ENCODE assay signal across 2 cellular contexts in the genomic region with DNA sequence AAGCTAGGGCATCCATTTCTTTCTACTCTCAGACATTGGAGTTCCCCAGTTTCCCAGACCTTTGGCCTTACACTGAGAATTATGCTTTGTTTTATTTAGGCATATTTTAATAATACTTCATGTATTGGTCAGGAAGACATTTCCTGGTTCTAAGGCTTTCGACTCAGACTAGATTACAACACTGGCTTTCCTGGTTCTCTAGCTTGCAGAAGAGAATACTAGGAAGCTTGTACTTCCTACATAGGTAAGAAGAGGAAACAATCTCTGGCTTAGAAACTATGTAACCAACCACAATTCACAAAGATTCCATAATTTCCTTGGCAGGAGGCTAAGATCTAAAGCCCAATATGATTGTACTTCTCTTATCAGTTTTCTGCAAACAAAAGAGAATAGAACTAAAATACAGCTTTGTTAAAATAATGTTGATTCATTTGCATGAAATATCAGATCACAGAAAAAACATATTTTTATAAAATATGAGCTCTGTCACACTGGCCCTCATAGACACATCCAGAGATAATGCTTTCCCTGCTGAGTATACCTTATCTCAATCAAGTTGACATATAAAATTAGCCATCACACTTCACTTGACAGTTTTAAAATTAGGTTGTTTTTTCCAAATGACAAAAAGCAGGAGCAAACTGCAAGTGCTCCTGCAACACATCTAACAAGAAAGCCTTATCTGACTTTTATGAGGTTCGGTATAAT.
A peak's percentile ranks its signal among the peaks of the same experiment; 100 is the strongest.
TF ChIP-seq lines count a peak whose summit lies in the region.

No MANE protein-coding gene starts in this region.

TF ChIP-seq in liver, 16 proteins besides CTCF, POLR2A, EP300 and RAD21:
- TF ChIP-seq NR2F2 (IDR thresholded peaks at IDR 0.05) = peak; percentile 29
- no peak for TF ChIP-seq FOXA2 (IDR thresholded peaks at IDR 0.05)
- no peak for TF ChIP-seq FOXA1 (IDR thresholded peaks at IDR 0.05)
TF ChIP-seq in liver: peak in this region for 1.

TF ChIP-seq in HepG2, 621 proteins besides CTCF, POLR2A, EP300 and RAD21:
- TF ChIP-seq ASH2L (IDR thresholded peaks at IDR 0.05; ENCODE audit: insufficient read length, low read depth, low read length) (no peak), BHLHE40 (IDR thresholded peaks at IDR 0.05; ENCODE audit: low read length) (no peak), CREB1 (IDR thresholded peaks at IDR 0.05) (no peak), CREB1 (CRISPR knock-in tag; IDR thresholded peaks at IDR 0.05) (no peak), ZNF563 (CRISPR knock-in tag; IDR thresholded peaks at IDR 0.05) (no peak), ZMYM4 (CRISPR knock-in tag; IDR thresholded peaks at IDR 0.05) (no peak), SALL2 (CRISPR knock-in tag; IDR thresholded peaks at IDR 0.05) (no peak), AGO2 (optimal IDR thresholded peaks at IDR 0.05; ENCODE audit: low read depth, low read length) (no peak)
- TF ChIP-seq, protein P1, sequence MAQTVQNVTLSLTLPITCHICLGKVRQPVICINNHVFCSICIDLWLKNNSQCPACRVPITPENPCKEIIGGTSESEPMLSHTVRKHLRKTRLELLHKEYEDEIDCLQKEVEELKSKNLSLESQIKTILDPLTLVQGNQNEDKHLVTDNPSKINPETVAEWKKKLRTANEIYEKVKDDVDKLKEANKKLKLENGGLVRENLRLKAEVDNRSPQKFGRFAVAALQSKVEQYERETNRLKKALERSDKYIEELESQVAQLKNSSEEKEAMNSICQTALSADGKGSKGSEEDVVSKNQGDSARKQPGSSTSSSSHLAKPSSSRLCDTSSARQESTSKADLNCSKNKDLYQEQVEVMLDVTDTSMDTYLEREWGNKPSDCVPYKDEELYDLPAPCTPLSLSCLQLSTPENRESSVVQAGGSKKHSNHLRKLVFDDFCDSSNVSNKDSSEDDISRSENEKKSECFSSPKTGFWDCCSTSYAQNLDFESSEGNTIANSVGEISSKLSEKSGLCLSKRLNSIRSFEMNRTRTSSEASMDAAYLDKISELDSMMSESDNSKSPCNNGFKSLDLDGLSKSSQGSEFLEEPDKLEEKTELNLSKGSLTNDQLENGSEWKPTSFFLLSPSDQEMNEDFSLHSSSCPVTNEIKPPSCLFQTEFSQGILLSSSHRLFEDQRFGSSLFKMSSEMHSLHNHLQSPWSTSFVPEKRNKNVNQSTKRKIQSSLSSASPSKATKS (CRISPR knock-in tag; IDR thresholded peaks at IDR 0.05) = no peak
- TF ChIP-seq, protein P2, sequence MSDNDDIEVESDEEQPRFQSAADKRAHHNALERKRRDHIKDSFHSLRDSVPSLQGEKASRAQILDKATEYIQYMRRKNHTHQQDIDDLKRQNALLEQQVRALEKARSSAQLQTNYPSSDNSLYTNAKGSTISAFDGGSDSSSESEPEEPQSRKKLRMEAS (IDR thresholded peaks at IDR 0.05) = no peak
- TF ChIP-seq, protein P3, sequence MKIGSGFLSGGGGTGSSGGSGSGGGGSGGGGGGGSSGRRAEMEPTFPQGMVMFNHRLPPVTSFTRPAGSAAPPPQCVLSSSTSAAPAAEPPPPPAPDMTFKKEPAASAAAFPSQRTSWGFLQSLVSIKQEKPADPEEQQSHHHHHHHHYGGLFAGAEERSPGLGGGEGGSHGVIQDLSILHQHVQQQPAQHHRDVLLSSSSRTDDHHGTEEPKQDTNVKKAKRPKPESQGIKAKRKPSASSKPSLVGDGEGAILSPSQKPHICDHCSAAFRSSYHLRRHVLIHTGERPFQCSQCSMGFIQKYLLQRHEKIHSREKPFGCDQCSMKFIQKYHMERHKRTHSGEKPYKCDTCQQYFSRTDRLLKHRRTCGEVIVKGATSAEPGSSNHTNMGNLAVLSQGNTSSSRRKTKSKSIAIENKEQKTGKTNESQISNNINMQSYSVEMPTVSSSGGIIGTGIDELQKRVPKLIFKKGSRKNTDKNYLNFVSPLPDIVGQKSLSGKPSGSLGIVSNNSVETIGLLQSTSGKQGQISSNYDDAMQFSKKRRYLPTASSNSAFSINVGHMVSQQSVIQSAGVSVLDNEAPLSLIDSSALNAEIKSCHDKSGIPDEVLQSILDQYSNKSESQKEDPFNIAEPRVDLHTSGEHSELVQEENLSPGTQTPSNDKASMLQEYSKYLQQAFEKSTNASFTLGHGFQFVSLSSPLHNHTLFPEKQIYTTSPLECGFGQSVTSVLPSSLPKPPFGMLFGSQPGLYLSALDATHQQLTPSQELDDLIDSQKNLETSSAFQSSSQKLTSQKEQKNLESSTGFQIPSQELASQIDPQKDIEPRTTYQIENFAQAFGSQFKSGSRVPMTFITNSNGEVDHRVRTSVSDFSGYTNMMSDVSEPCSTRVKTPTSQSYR (CRISPR knock-in tag; IDR thresholded peaks at IDR 0.05; ENCODE audit: borderline replicate concordance) = no peak
- TF ChIP-seq, protein P4, sequence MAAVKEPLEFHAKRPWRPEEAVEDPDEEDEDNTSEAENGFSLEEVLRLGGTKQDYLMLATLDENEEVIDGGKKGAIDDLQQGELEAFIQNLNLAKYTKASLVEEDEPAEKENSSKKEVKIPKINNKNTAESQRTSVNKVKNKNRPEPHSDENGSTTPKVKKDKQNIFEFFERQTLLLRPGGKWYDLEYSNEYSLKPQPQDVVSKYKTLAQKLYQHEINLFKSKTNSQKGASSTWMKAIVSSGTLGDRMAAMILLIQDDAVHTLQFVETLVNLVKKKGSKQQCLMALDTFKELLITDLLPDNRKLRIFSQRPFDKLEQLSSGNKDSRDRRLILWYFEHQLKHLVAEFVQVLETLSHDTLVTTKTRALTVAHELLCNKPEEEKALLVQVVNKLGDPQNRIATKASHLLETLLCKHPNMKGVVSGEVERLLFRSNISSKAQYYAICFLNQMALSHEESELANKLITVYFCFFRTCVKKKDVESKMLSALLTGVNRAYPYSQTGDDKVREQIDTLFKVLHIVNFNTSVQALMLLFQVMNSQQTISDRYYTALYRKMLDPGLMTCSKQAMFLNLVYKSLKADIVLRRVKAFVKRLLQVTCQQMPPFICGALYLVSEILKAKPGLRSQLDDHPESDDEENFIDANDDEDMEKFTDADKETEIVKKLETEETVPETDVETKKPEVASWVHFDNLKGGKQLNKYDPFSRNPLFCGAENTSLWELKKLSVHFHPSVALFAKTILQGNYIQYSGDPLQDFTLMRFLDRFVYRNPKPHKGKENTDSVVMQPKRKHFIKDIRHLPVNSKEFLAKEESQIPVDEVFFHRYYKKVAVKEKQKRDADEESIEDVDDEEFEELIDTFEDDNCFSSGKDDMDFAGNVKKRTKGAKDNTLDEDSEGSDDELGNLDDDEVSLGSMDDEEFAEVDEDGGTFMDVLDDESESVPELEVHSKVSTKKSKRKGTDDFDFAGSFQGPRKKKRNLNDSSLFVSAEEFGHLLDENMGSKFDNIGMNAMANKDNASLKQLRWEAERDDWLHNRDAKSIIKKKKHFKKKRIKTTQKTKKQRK (IDR thresholded peaks at IDR 0.05; ENCODE audit: low read length) = no peak
